9 cellular contexts compared by ENCODE assay signal in genomic region chr4:96526625-96527024, GRCh38.
"Had no signal": no experiment of that assay in that cellular context is flagged by ENCODE, and none has a peak within 500 bp of the region (broad histone marks: within the 10 kb centered on the region; RNA-seq: fewer than 3 reads in every experiment).

No MANE protein-coding gene starts in this region.

- H3K27me3 Mint-ChIP-seq: IgD-negative memory B cell had no signal

- DNase-seq: IMR-90, Karpas-422, KBM-7, KG1 had no signal

- H3K27ac ChIP-seq: HL-60, KMS-11 had no signal

- ATAC-seq: HepG2, K562 had no signal

- H3K4me1 Mint-ChIP-seq: IgD-negative memory B cell had no signal

- H3K9ac ChIP-seq: KMS-11 had no signal

- H3K27ac Mint-ChIP-seq: IgD-negative memory B cell had no signal

- H3K4me3 Mint-ChIP-seq: IgD-negative memory B cell had no signal

- H3K36me3 Mint-ChIP-seq: IgD-negative memory B cell had no signal

- H3K4me2 ChIP-seq: KMS-11 had no signal

- H3K4me3 ChIP-seq: K562 had no signal
